1 cellular context compared by ENCODE assay signal in the genomic region with DNA sequence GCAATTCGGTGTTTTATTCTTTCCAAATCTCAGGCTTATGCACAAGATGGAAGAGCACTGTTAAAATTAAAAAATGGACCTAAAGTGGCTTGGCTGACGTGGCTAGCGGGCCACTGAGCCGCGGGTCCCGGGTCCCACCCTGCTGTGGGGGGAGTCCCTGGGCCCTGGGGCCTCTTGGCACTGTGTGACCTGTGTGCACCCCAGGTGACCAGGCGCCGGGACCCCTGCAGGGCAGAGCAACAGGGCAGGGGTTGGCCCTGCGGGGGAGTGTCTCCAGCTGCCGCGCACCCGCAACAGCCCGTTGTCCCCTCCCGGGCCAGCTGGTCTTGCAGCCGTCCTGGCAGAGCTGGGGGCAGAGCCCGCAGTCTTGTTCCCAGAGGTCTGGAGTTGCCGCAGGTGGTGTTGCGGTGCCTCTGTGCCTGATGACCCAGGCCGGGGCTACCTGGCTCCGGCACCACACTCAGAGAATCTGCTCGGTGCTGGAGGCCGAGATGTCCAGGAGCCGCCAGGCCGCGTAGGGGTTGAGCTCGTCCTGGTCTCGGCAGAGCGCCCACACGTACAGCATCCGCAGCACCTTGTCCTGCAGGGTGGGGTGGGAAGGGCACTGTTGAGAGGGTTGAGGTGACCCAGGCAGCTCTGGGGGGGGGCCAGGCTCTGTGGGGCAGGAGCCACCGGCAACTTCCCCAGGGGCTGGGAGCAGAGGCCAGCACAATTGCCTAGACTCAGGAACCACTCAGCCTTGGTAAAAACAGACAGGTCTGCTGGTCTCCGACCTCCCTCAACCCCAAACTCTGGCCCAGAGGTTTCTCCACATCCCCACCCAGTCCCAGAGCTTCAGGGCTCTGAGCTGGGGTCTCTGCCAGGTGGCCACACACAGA.
TF ChIP-seq lines count a peak whose summit lies in the region.

No MANE protein-coding gene starts in this region.

TF ChIP-seq in GM23338, 12 proteins besides CTCF, POLR2A, EP300 and RAD21:
- TF ChIP-seq EZH2 (IDR thresholded peaks at IDR 0.05; ENCODE audit: low read depth, unreplicated experiment), result no peak
- TF ChIP-seq, protein P1, sequence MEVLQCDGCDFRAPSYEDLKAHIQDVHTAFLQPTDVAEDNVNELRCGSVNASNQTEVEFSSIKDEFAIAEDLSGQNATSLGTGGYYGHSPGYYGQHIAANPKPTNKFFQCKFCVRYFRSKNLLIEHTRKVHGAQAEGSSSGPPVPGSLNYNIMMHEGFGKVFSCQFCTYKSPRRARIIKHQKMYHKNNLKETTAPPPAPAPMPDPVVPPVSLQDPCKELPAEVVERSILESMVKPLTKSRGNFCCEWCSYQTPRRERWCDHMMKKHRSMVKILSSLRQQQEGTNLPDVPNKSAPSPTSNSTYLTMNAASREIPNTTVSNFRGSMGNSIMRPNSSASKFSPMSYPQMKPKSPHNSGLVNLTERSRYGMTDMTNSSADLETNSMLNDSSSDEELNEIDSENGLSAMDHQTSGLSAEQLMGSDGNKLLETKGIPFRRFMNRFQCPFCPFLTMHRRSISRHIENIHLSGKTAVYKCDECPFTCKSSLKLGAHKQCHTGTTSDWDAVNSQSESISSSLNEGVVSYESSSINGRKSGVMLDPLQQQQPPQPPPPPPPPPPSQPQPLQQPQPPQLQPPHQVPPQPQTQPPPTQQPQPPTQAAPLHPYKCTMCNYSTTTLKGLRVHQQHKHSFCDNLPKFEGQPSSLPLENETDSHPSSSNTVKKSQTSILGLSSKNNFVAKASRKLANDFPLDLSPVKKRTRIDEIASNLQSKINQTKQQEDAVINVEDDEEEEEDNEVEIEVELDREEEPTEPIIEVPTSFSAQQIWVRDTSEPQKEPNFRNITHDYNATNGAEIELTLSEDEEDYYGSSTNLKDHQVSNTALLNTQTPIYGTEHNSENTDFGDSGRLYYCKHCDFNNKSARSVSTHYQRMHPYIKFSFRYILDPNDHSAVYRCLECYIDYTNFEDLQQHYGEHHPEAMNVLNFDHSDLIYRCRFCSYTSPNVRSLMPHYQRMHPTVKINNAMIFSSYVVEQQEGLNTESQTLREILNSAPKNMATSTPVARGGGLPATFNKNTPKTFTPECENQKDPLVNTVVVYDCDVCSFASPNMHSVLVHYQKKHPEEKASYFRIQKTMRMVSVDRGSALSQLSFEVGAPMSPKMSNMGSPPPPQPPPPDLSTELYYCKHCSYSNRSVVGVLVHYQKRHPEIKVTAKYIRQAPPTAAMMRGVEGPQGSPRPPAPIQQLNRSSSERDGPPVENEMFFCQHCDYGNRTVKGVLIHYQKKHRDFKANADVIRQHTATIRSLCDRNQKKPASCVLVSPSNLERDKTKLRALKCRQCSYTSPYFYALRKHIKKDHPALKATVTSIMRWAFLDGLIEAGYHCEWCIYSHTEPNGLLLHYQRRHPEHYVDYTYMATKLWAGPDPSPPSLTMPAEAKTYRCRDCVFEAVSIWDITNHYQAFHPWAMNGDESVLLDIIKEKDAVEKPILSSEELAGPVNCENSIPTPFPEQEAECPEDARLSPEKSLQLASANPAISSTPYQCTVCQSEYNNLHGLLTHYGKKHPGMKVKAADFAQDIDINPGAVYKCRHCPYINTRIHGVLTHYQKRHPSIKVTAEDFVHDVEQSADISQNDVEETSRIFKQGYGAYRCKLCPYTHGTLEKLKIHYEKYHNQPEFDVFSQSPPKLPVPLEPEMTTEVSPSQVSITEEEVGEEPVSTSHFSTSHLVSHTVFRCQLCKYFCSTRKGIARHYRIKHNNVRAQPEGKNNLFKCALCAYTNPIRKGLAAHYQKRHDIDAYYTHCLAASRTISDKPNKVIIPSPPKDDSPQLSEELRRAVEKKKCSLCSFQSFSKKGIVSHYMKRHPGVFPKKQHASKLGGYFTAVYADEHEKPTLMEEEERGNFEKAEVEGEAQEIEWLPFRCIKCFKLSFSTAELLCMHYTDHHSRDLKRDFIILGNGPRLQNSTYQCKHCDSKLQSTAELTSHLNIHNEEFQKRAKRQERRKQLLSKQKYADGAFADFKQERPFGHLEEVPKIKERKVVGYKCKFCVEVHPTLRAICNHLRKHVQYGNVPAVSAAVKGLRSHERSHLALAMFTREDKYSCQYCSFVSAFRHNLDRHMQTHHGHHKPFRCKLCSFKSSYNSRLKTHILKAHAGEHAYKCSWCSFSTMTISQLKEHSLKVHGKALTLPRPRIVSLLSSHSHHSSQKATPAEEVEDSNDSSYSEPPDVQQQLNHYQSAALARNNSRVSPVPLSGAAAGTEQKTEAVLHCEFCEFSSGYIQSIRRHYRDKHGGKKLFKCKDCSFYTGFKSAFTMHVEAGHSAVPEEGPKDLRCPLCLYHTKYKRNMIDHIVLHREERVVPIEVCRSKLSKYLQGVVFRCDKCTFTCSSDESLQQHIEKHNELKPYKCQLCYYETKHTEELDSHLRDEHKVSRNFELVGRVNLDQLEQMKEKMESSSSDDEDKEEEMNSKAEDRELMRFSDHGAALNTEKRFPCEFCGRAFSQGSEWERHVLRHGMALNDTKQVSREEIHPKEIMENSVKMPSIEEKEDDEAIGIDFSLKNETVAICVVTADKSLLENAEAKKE (CRISPR knock-in tag; IDR thresholded peaks at IDR 0.05), result no peak
- no peak for TF ChIP-seq JUNB (IDR thresholded peaks at IDR 0.05; ENCODE audit: unreplicated experiment)
- no peak for TF ChIP-seq CREB1 (CRISPR knock-in tag; IDR thresholded peaks at IDR 0.05; ENCODE audit: low read depth)
- TF ChIP-seq, protein P2, sequence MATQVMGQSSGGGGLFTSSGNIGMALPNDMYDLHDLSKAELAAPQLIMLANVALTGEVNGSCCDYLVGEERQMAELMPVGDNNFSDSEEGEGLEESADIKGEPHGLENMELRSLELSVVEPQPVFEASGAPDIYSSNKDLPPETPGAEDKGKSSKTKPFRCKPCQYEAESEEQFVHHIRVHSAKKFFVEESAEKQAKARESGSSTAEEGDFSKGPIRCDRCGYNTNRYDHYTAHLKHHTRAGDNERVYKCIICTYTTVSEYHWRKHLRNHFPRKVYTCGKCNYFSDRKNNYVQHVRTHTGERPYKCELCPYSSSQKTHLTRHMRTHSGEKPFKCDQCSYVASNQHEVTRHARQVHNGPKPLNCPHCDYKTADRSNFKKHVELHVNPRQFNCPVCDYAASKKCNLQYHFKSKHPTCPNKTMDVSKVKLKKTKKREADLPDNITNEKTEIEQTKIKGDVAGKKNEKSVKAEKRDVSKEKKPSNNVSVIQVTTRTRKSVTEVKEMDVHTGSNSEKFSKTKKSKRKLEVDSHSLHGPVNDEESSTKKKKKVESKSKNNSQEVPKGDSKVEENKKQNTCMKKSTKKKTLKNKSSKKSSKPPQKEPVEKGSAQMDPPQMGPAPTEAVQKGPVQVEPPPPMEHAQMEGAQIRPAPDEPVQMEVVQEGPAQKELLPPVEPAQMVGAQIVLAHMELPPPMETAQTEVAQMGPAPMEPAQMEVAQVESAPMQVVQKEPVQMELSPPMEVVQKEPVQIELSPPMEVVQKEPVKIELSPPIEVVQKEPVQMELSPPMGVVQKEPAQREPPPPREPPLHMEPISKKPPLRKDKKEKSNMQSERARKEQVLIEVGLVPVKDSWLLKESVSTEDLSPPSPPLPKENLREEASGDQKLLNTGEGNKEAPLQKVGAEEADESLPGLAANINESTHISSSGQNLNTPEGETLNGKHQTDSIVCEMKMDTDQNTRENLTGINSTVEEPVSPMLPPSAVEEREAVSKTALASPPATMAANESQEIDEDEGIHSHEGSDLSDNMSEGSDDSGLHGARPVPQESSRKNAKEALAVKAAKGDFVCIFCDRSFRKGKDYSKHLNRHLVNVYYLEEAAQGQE (IDR thresholded peaks at IDR 0.05; ENCODE audit: unreplicated experiment), result no peak
- TF ChIP-seq, protein P3, sequence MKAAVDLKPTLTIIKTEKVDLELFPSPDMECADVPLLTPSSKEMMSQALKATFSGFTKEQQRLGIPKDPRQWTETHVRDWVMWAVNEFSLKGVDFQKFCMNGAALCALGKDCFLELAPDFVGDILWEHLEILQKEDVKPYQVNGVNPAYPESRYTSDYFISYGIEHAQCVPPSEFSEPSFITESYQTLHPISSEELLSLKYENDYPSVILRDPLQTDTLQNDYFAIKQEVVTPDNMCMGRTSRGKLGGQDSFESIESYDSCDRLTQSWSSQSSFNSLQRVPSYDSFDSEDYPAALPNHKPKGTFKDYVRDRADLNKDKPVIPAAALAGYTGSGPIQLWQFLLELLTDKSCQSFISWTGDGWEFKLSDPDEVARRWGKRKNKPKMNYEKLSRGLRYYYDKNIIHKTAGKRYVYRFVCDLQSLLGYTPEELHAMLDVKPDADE (IDR thresholded peaks at IDR 0.05), result no peak
- TF ChIP-seq STAT1 (IDR thresholded peaks at IDR 0.05; ENCODE audit: unreplicated experiment), result no peak
- no peak for TF ChIP-seq EZH2phosphoT487 (IDR thresholded peaks at IDR 0.05; ENCODE audit: unreplicated experiment)
- TF ChIP-seq ZNF114 (CRISPR knock-in tag; IDR thresholded peaks at IDR 0.05), result no peak
- TF ChIP-seq NANOG (IDR thresholded peaks at IDR 0.05; ENCODE audit: borderline replicate concordance), result no peak
- TF ChIP-seq POLR2AphosphoS5 (IDR thresholded peaks at IDR 0.05; ENCODE audit: low read depth), result no peak
- no peak for TF ChIP-seq ZNF331 (CRISPR knock-in tag; IDR thresholded peaks at IDR 0.05; ENCODE audit: low read depth)
TF ChIP-seq in GM23338: peak in this region for 0.
